In genomic region chr17:19377602-19378415, GRCh38 we compare ENCODE assay signal across 8 cellular contexts. TPM values are rescaled to one million over a fixed set of nuclear protein-coding genes. Genes with fewer than 3 reads are reported as not detected.
DNase-seq lines count a peak whose midpoint lies in the region; ATAC-seq and TF ChIP-seq lines count a peak whose summit lies in the region.

No MANE protein-coding gene starts in this region.

- no peaks in the 10 kb centered on the region for H3K27me3 ChIP-seq in lung (ENCODE audit: control insufficient read depth, insufficient read depth)

- H3K36me3 ChIP-seq in lung (ENCODE audit: control insufficient read depth in 2 of 2, insufficient read depth in 2 of 2, low read length in 2 of 2), result peaks cover 3 to 31% of the 10 kb centered on the region in 2 donors

- TF ChIP-seq CTCF in lung (IDR thresholded peaks at IDR 0.05; ENCODE audit: control extremely low read depth, extremely low read depth), result no peak

- WGBS in lung, 2 donors, result 0% methylated on average over 67 of the region's 67 CpGs

- H3K4me3 ChIP-seq in lung, result peak overlapping the region; percentile 91

- peak; percentile 99 for DNase-seq in COLO829 (ENCODE audit: low spot score)
- DNase-seq in HT-29 (ENCODE audit: low spot score), result peak; percentile 93
- peak; percentile 92 for DNase-seq in NK-92 treated with Interleukin-12 subunit alpha and Interleukin-12 subunit beta, amount 100 ng/mL, for 24 hours (lab: John Stamatoyannopoulos, UW)
- peak; percentile 80 to 89 for DNase-seq in activated CD8-positive, alpha-beta memory T cell treated with anti-CD3 and anti-CD28 coated beads for 4 hours (ENCODE audit: low read depth in 2 of 2)
- peak; percentile 87 for DNase-seq in effector CD8-positive, alpha-beta T cell (lab: John Stamatoyannopoulos, UW)
- peak; percentile 98 for DNase-seq in lung (ENCODE audit: low spot score)
- DNase-seq in stimulated activated CD4-positive, alpha-beta T cell treated with anti-CD3 and anti-CD28 coated beads, TNF-alpha, amount 100 ng/mL, for 24 hours (ENCODE audit: low read depth in 3 of 3), result peak; percentile 86 to 96 (median 90)

- peaks cover 3 to 4% of the 10 kb centered on the region in 2 donors for H3K4me1 ChIP-seq in lung (ENCODE audit: control insufficient read depth in 2 of 2, insufficient read depth in 2 of 2, low read length in 2 of 2)

- H3K27ac ChIP-seq in lung (ENCODE audit: low read depth in 1 of 2, low read length in 1 of 2), result peak overlapping the region; percentile 90 to 99

- H3K9me3 ChIP-seq in lung (ENCODE audit: control insufficient read depth in 2 of 2, insufficient read depth in 1 of 2, low read length in 1 of 2), result peaks cover 0 to 2% of the 10 kb centered on the region in 2 donors

- ATAC-seq in GM21360 (IDR thresholded peaks at IDR 0.05; ENCODE audit: unreplicated experiment) (peak; percentile 85), lung (ENCODE audit: insufficient read depth, low FRiP score) (peak; percentile 96)

RNA-seq across cellular contexts. Expression of gene MAPK7, which starts 0.5 kb away (rescaled TPM):
- total RNA-seq in HT-29 (2014; rRNA removed; shearing (Covaris generic)), result 5.6 and 6.4 TPM in 2 replicates
- 10 to 100 TPM; 21.6 to 45.7 TPM for total RNA-seq in lung
- polyA plus RNA-seq in lung, result 10 to 100 TPM; 13.7 to 23.9 TPM

RNA-seq across cellular contexts. Expression of gene MFAP4, which starts 9.2 kb away (rescaled TPM):
- not detected in 2 replicates for total RNA-seq in HT-29 (2014; rRNA removed; shearing (Covaris generic))
- 100 to 1,000 TPM; 108 to 156 TPM for total RNA-seq in lung
- polyA plus RNA-seq in lung, result 10 to 100 TPM; 45.7 to 76.4 TPM

RNA-seq across cellular contexts. Expression of gene B9D1, which starts 15.3 kb away (rescaled TPM):
- 28.1 and 29.3 TPM in 2 replicates for total RNA-seq in HT-29 (2014; rRNA removed; shearing (Covaris generic))
- 10 to 100 TPM; 23.7 to 47.9 TPM for total RNA-seq in lung
- polyA plus RNA-seq in lung, result 10 to 100 TPM; 23.5 to 28.3 TPM

RNA-seq across cellular contexts. Expression of gene RNF112, which starts 33.2 kb away (rescaled TPM):
- not detected in 2 replicates for total RNA-seq in HT-29 (2014; rRNA removed; shearing (Covaris generic))
- 1 to 10 TPM; 2.4 to 6.9 TPM for total RNA-seq in lung
- polyA plus RNA-seq in lung, result 1 to 10 TPM; 3.0 to 3.6 TPM

Comparison
In these comparisons a context has a peak if more than half of its experiments do, and no peak if none do; other contexts are left out.
1. Peak in every context shown above with its lines: DNase-seq, ATAC-seq, H3K4me3 ChIP-seq and H3K27ac ChIP-seq.
2. RNA of gene MFAP4, which starts 9.2 kb away (total RNA-seq): 108 to 156 TPM in lung; not detected in HT-29; every median in the first group is over 100 times any median in the second.